8 cellular contexts compared by ENCODE assay signal in genomic region chr17:6666077-6666521, GRCh38. TPM values are rescaled to one million over a fixed set of nuclear protein-coding genes. Genes with fewer than 3 reads are reported as not detected.
DNase-seq lines count a peak whose midpoint lies in the region; ATAC-seq and TF ChIP-seq lines count a peak whose summit lies in the region.

No MANE protein-coding gene starts in this region.

- peaks cover 0 to 4% (median 0%) of the 10 kb centered on the region in 5 experiments for H3K9me3 Mint-ChIP-seq in brain

- 15% methylated on average over 9 of the region's 9 CpGs for WGBS in SK-N-SH (ENCODE audit: low lambda C conversion rate)

- H3K4me3 ChIP-seq in Loucy (ENCODE audit: low read length, poor library complexity, severe bottlenecking) = no peak overlapping the region
- H3K4me3 ChIP-seq in SK-N-SH (ENCODE audit: low read depth in 2 of 2, low read length in 1 of 2) = peak overlapping the region in 1 of 2 experiments; percentile 18; a peak in 1 of 4 replicates
- no peak overlapping the region for H3K4me3 ChIP-seq in retinal pigment epithelial cell (ENCODE audit: low read length)

- no peaks in the 10 kb centered on the region for H3K36me3 Mint-ChIP-seq in brain

- DNase-seq in DMS 273 (lab: John Stamatoyannopoulos, UW; ENCODE audit: unreplicated experiment) = peak; percentile 82
- DNase-seq in DMS 273 treated with DMSO at 0.1 percent for 48 hours (lab: John Stamatoyannopoulos, UW) = no peak
- DNase-seq in SK-N-SH = peak; percentile 78
- peak in 45 of 51 donors; percentile 11 to 77 (median 55) for DNase-seq in hypothalamus (lab: John Stamatoyannopoulos, UW)
- DNase-seq in retinal pigment epithelial cell (ENCODE audit: low read depth) = peak; percentile 35

- CTCF ChIA-PET in SK-N-SH (lab: Yijun Ruan, JAX) = interaction anchor here (0.5 to 3.3 kb wide), 26 partner anchors 9 to 1011 kb away, joined by 3 to 20 read pairs (median 4); partner anchors contain the start of gene TXNDC17

- TF ChIP-seq RAD21 in SK-N-SH (IDR thresholded peaks at IDR 0.05; ENCODE audit: low read length) = peak; percentile 89

- peaks cover 26% of the 10 kb centered on the region for H3K27me3 Mint-ChIP-seq in brain

- TF ChIP-seq CTCF in Loucy (conservative IDR thresholded peaks at IDR 0.05; ENCODE audit: low read length) (peak; percentile 91), SK-N-SH (IDR thresholded peaks at IDR 0.05) (peak; percentile 92), brain (conservative IDR thresholded peaks at IDR 0.05) (peak; percentile 85 to 91), retinal pigment epithelial cell (conservative IDR thresholded peaks at IDR 0.05; ENCODE audit: low read depth, low read length) (peak; percentile 98)

- H3K4me1 Mint-ChIP-seq in brain = no peaks in the 10 kb centered on the region

- TF ChIP-seq EP300 in SK-N-SH (IDR thresholded peaks at IDR 0.05; ENCODE audit: borderline replicate concordance in 1 of 2, low read depth in 1 of 2, low read length in 1 of 2) = no peak

- H3K4me3 Mint-ChIP-seq in brain = no peak overlapping the region

- H3K27ac Mint-ChIP-seq in brain = no peak overlapping the region

- ATAC-seq in HG02759 (IDR thresholded peaks at IDR 0.05; ENCODE audit: unreplicated experiment) = no peak

- H3K4me2 ChIP-seq in Loucy (ENCODE audit: low read depth, low read length, poor library complexity, severe bottlenecking) (no peak overlapping the region), SK-N-SH (no peak overlapping the region)

- H3K27me3 ChIP-seq in Loucy (ENCODE audit: insufficient read depth, low read length, poor library complexity, severe bottlenecking) (no peaks in the 10 kb centered on the region), SK-N-SH (ENCODE audit: insufficient read depth) (peaks cover 40% of the 10 kb centered on the region; the same call in 1 of the 2 replicates)

- H3F3A ChIP-seq in Loucy (ENCODE audit: low read depth) (no peaks in the 10 kb centered on the region), SK-N-SH (replicated peaks; ENCODE audit: insufficient read depth) (no peaks in the 10 kb centered on the region)

- H3K79me2 ChIP-seq in Loucy (ENCODE audit: insufficient read depth, low read length) (no peaks in the 10 kb centered on the region), SK-N-SH (ENCODE audit: insufficient read depth) (no peaks in the 10 kb centered on the region)

- no peak overlapping the region for H2AFZ ChIP-seq in Loucy (ENCODE audit: low read length)
- no peak overlapping the region for H2AFZ ChIP-seq in SK-N-SH (ENCODE audit: low read depth)

- no peak overlapping the region for H3K27ac ChIP-seq in SK-N-SH (ENCODE audit: low read depth in 2 of 2, low read length in 1 of 2)

- H3K9ac ChIP-seq in Loucy (ENCODE audit: low read depth, low read length, poor library complexity, severe bottlenecking) (no peak overlapping the region), SK-N-SH (no peak overlapping the region)

- H3K4me1 ChIP-seq in Loucy (ENCODE audit: insufficient read depth, low read length, poor library complexity, severe bottlenecking) (peaks cover 5% of the 10 kb centered on the region), SK-N-SH (ENCODE audit: control insufficient read depth in 1 of 2, insufficient read depth in 2 of 2, low read depth in 1 of 2, low read length in 1 of 2) (no peaks in the 10 kb centered on the region)

- H3K9me3 ChIP-seq in Loucy (ENCODE audit: insufficient read depth, low read depth, low read length) = no peaks in the 10 kb centered on the region
- no peaks in the 10 kb centered on the region for H3K9me3 ChIP-seq in SK-N-SH

- H3K36me3 ChIP-seq in Loucy (ENCODE audit: insufficient read depth, low read length) = no peaks in the 10 kb centered on the region
- H3K36me3 ChIP-seq in SK-N-SH (replicated peaks in 1 of 2; ENCODE audit: control insufficient read depth in 1 of 2, insufficient read depth in 2 of 2, low read length in 1 of 2) = no peaks in the 10 kb centered on the region

- H4K20me1 ChIP-seq in Loucy (ENCODE audit: insufficient read depth, low read length, poor library complexity, severe bottlenecking) = no peaks in the 10 kb centered on the region
- no peaks in the 10 kb centered on the region for H4K20me1 ChIP-seq in SK-N-SH (ENCODE audit: insufficient read depth)

- POLR2A ChIA-PET in SK-N-SH (lab: Yijun Ruan, JAX) = no interaction called here

- H3K9me2 ChIP-seq in Loucy (replicated peaks; ENCODE audit: low read depth, low read length) (no peaks in the 10 kb centered on the region), SK-N-SH (no peaks in the 10 kb centered on the region)

TF ChIP-seq in SK-N-SH, 30 proteins besides CTCF, POLR2A, EP300 and RAD21:
- TF ChIP-seq JUND (IDR thresholded peaks at IDR 0.05) = no peak
- TF ChIP-seq RFX5 (IDR thresholded peaks at IDR 0.05; ENCODE audit: low read length) = no peak
- TF ChIP-seq SMC3 (IDR thresholded peaks at IDR 0.05; ENCODE audit: low read depth, low read length) = peak; percentile 73

RNA-seq across cellular contexts. Expression of gene C17orf100, which starts 14.5 kb away (rescaled TPM):
- polyA plus RNA-seq in SK-N-SH (2012; rRNA removed) (2.6 and 2.7 TPM in 2 replicates), brain (ENCODE audit: insufficient read depth, low read depth, low replicate concordance) (12.3 TPM)
- polyA plus RNA-seq in SK-N-SH (2012; cell fraction: cytosol; rRNA removed) = 2.8 and 2.9 TPM in 2 replicates
- polyA plus RNA-seq in SK-N-SH (2012; cell fraction: nucleus; rRNA removed) = 1.0 and 1.2 TPM in 2 replicates

RNA-seq across cellular contexts. Expression of gene MED31, which starts 14.7 kb away (rescaled TPM):
- polyA plus RNA-seq in SK-N-SH (2012; rRNA removed) (15.1 and 22.0 TPM in 2 replicates), brain (ENCODE audit: insufficient read depth, low read depth, low replicate concordance) (18.2 TPM)
- 20.9 and 27.4 TPM in 2 replicates for polyA plus RNA-seq in SK-N-SH (2012; cell fraction: cytosol; rRNA removed)
- 10.3 and 12.4 TPM in 2 replicates for polyA plus RNA-seq in SK-N-SH (2012; cell fraction: nucleus; rRNA removed)

RNA-seq across cellular contexts. Expression of gene TXNDC17, which starts 25.2 kb away (rescaled TPM):
- polyA plus RNA-seq in SK-N-SH (2012; rRNA removed) (644 and 650 TPM in 2 replicates), brain (ENCODE audit: insufficient read depth, low read depth, low replicate concordance) (90.4 TPM)
- polyA plus RNA-seq in SK-N-SH (2012; cell fraction: cytosol; rRNA removed) = 628 and 667 TPM in 2 replicates
- polyA plus RNA-seq in SK-N-SH (2012; cell fraction: nucleus; rRNA removed) = 179 and 256 TPM in 2 replicates

RNA-seq across cellular contexts. Expression of gene KIAA0753, which starts 25.6 kb away (rescaled TPM):
- 7.2 and 10.3 TPM in 2 replicates for polyA plus RNA-seq in SK-N-SH (2012; rRNA removed)
- polyA plus RNA-seq in SK-N-SH (2012; cell fraction: cytosol; rRNA removed) = 7.4 and 7.5 TPM in 2 replicates
- 22.4 and 33.8 TPM in 2 replicates for polyA plus RNA-seq in SK-N-SH (2012; cell fraction: nucleus; rRNA removed)
- 8.7 TPM for polyA plus RNA-seq in brain (ENCODE audit: insufficient read depth, low read depth, low replicate concordance)

RNA-seq across cellular contexts. Expression of gene SLC13A5, which starts 47.1 kb away (rescaled TPM):
- polyA plus RNA-seq in SK-N-SH (2012; rRNA removed) = not detected in 2 replicates
- not detected in 2 replicates for polyA plus RNA-seq in SK-N-SH (2012; cell fraction: cytosol; rRNA removed)
- not detected in 2 replicates for polyA plus RNA-seq in SK-N-SH (2012; cell fraction: nucleus; rRNA removed)
- polyA plus RNA-seq in brain (ENCODE audit: insufficient read depth, low read depth, low replicate concordance) = 2.7 TPM
